Comparison of ENCODE assay signal across 21 cellular contexts in the genomic region with DNA sequence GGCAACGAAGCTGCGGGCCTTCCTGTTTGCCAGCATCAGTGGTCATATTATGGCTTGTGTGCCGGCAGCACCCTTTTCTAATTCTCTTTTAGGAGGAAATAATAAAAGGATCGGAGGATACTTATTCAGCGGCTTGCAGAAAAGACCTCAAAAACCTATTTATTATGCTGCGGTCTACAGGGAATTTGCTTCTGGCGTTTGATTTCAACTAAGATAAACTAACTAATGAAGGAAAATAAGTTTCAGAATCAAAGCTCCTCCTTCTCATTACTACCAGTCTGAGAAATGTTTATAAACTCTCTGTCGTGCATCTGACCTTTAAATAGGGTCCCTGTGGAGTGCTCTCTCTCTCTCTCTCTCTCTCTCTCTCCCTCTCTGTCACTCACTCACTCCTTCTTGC.
DNase-seq lines count a peak whose midpoint lies in the region; ATAC-seq and TF ChIP-seq lines count a peak whose summit lies in the region.
"Had no signal": no experiment of that assay in that cellular context is flagged by ENCODE, and none has a peak within 500 bp of the region (broad histone marks: within the 10 kb centered on the region; RNA-seq: fewer than 3 reads in every experiment).

No MANE protein-coding gene starts in this region.

- no peak overlapping the region for H2AFZ ChIP-seq in hepatocyte
- H2AFZ ChIP-seq: GM23248 had no signal

- no peaks in the 10 kb centered on the region for H3K79me2 ChIP-seq in hepatocyte

- H3K4me2 ChIP-seq in hepatocyte = peak overlapping the region; percentile 17

- WGBS in hepatocyte (ENCODE audit: low lambda C conversion rate, missing lambda C conversion rate) = 48% methylated on average over 8 of the region's 8 CpGs
- WGBS in sigmoid colon, 2 donors = 71 to 72% methylated on average over 8 of the region's 8 CpGs

- H3K27me3 ChIP-seq in hepatocyte (no peaks in the 10 kb centered on the region), sigmoid colon (no peaks in the 10 kb centered on the region)

- H3K9me2 ChIP-seq in hepatocyte (replicated peaks; ENCODE audit: insufficient read depth) = no peaks in the 10 kb centered on the region

- CTCF ChIA-PET in HEK293T (lab: Yijun Ruan, JAX) = interaction anchor here (0.6 kb wide), 1 partner anchor 363 kb away, joined by 4 read pairs; no protein-coding TSS in a partner anchor

- TF ChIP-seq CTCF in hepatocyte (IDR thresholded peaks at IDR 0.05; ENCODE audit: poor library complexity) = no peak
- TF ChIP-seq CTCF in sigmoid colon (IDR thresholded peaks at IDR 0.05) = no peak

- no peaks in the 10 kb centered on the region for H3K36me3 ChIP-seq in hepatocyte (replicated peaks; ENCODE audit: insufficient read depth, low read depth)
- no peaks in the 10 kb centered on the region for H3K36me3 ChIP-seq in sigmoid colon

- H3K27ac ChIP-seq in hepatocyte = no peak overlapping the region
- H3K27ac ChIP-seq in sigmoid colon = peak overlapping the region in 3 of 4 donors; percentile 24 to 74 (median 32)
- H3K27ac ChIP-seq: GM23248 had no signal

- POLR2A ChIA-PET in HEK293T (lab: Yijun Ruan, JAX) = no interaction called here

- intact Hi-C loops in sigmoid colon (cut with DNase I) = loop anchor here (5.0 to 10.0 kb wide), 3 partner anchors 85 to 487 kb away; no protein-coding TSS in a partner anchor

- no peak for DNase-seq in HEK293T (ENCODE audit: extremely low spot score)
- DNase-seq in astrocyte of the hippocampus (ENCODE audit: low read depth, low spot score) = peak; percentile 70
- no peak for DNase-seq in hepatocyte (ENCODE audit: low spot score)
- DNase-seq in sigmoid colon = no peak
- no peak for DNase-seq in activated CD4-positive, alpha-beta T cell treated with anti-CD3 and anti-CD28 coated beads, Interleukin-2, amount 50 U/mL, for 48 hours
- DNase-seq in UCSD-AML1 (lab: John Stamatoyannopoulos, UW; ENCODE audit: unreplicated experiment) = no peak
- DNase-seq in stimulated activated CD8-positive, alpha-beta memory T cell treated with anti-CD3 and anti-CD28 coated beads, Interleukin-4, amount 100 ng/mL, for 48 hours = no peak
- DNase-seq: CD4-positive, CD25-positive, alpha-beta regulatory T cell; DMS153; GF-D8; GM23248; HCEC 1CT; NCI-H1417 treated with DMSO at 0.1 percent for 48 hours; NCI-H187 treated with DMSO at 0.1 percent for 48 hours; NCI-H2227 treated with DMSO at 0.1 percent for 48 hours; NCI-H510A treated with DMSO at 0.1 percent for 48 hours; NCI-H774; RPMI8226; SHP77 treated with DMSO at 0.1 percent for 48 hours had no signal

- H3K4me1 ChIP-seq in hepatocyte (ENCODE audit: insufficient read depth) (peaks cover 36% of the 10 kb centered on the region), sigmoid colon (peaks cover under 1 to 50% (median 41%) of the 10 kb centered on the region in 4 donors)

- ATAC-seq in HG02973 (IDR thresholded peaks at IDR 0.05; ENCODE audit: unreplicated experiment) = no peak
- ATAC-seq: K562 had no signal

- no peak for TF ChIP-seq POLR2A in sigmoid colon (IDR thresholded peaks at IDR 0.05)

- H3K4me3 ChIP-seq in hepatocyte (no peak overlapping the region), sigmoid colon (no peak overlapping the region)
- H3K4me3 ChIP-seq: GM23248, K562 had no signal

- no peaks in the 10 kb centered on the region for H4K20me1 ChIP-seq in hepatocyte (ENCODE audit: insufficient read depth, poor library complexity, severe bottlenecking)

- TF ChIP-seq EP300 in sigmoid colon (IDR thresholded peaks at IDR 0.05) = no peak

- no peaks in the 10 kb centered on the region for H3K9me3 ChIP-seq in hepatocyte (ENCODE audit: low read depth)
- H3K9me3 ChIP-seq in sigmoid colon = no peaks in the 10 kb centered on the region

TF ChIP-seq in HEK293T, 16 proteins besides CTCF, POLR2A, EP300 and RAD21:
- TF ChIP-seq, protein P1, sequence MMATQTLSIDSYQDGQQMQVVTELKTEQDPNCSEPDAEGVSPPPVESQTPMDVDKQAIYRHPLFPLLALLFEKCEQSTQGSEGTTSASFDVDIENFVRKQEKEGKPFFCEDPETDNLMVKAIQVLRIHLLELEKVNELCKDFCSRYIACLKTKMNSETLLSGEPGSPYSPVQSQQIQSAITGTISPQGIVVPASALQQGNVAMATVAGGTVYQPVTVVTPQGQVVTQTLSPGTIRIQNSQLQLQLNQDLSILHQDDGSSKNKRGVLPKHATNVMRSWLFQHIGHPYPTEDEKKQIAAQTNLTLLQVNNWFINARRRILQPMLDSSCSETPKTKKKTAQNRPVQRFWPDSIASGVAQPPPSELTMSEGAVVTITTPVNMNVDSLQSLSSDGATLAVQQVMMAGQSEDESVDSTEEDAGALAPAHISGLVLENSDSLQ (IDR thresholded peaks at IDR 0.05) = peak; percentile 44
- TF ChIP-seq ARNT (IDR thresholded peaks at IDR 0.05) = no peak
